ENCODE assay signal across 1 cellular context in genomic region chr1:154183045-154183968, GRCh38.
TF ChIP-seq lines count a peak whose summit lies in the region.

No MANE protein-coding gene starts in this region.

TF ChIP-seq in K562, 482 proteins besides CTCF, POLR2A, EP300 and RAD21 (continued from another document):
- no peak for TF ChIP-seq THRB (CRISPR knock-in tag; conservative IDR thresholded peaks at IDR 0.05)
- peak; percentile 82 for TF ChIP-seq TBP (optimal IDR thresholded peaks at IDR 0.05; ENCODE audit: low read depth, low read length)
